Comparison of ENCODE assay signal across 1 cellular context in genomic region chr20:5715068-5715841, GRCh38.
TF ChIP-seq lines count a peak whose summit lies in the region.

No MANE protein-coding gene starts in this region.

TF ChIP-seq in WTC11, 78 proteins besides CTCF, POLR2A, EP300 and RAD21 (continued from another document):
- TF ChIP-seq PRDM15 (CRISPR knock-in tag; IDR thresholded peaks at IDR 0.05) = no peak
- TF ChIP-seq AFF4 (CRISPR knock-in tag; IDR thresholded peaks at IDR 0.05; ENCODE audit: borderline replicate concordance) = no peak
- TF ChIP-seq MLX (CRISPR knock-in tag; IDR thresholded peaks at IDR 0.05) = no peak
- TF ChIP-seq ZNF532 (CRISPR knock-in tag; IDR thresholded peaks at IDR 0.05; ENCODE audit: borderline replicate concordance) = no peak
- no peak for TF ChIP-seq ESRRA (CRISPR knock-in tag; IDR thresholded peaks at IDR 0.05; ENCODE audit: borderline replicate concordance)
- no peak for TF ChIP-seq GRHL2 (CRISPR knock-in tag; IDR thresholded peaks at IDR 0.05; ENCODE audit: insufficient replicate concordance, severe bottlenecking)
- TF ChIP-seq ZSCAN18 (CRISPR knock-in tag; IDR thresholded peaks at IDR 0.05) = no peak
